In the genomic region with DNA sequence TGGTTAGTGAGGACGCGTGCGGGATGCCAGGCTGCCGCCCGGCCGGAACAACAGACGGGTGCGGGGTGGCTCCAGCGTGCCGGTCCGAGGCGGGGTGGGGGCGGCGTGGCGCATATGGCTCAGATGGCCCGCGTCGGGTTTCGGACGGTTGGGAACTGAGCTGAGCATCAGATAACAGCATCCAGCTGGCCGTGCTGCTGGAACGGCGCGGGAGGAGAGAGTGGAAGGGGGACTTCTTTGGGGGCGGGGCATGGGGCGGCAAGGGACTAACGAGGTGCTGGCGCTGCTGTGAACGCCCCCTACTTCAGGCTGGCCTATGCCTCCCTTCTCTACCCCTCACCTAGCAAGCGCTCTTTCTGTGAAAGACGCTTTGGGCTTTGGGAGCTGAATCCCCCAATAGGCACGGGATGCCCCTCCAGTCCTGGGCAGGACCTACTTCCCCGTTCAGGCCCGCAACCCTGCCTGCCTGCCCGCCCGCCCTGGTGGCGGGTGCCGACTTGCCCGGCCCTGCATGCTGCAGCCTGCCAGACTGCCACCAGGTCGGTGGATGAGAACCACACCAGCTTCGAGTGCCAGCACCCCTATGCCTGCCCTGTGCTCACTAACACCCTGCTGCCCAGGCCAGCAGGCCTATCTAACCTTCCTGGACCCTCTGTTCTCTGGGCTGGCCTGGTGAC, we compare ENCODE assay signal across 8 cellular contexts. TPM values are rescaled to one million over a fixed set of nuclear protein-coding genes. Genes with fewer than 3 reads are reported as not detected.
DNase-seq lines count a peak whose midpoint lies in the region; ATAC-seq and TF ChIP-seq lines count a peak whose summit lies in the region.

No MANE protein-coding gene starts in this region.

- no peak for DNase-seq in GM12864 (ENCODE audit: low read depth)
- DNase-seq in OCI-LY7 (ENCODE audit: low spot score) = peak; percentile 58
- peak; percentile 35 to 62 for DNase-seq in heart right ventricle
- DNase-seq in sciatic nerve (ENCODE audit: low spot score) = peak; percentile 75
- DNase-seq in 8988T = no peak

- H3K27me3 Mint-ChIP-seq in activated naive CD4-positive, alpha-beta T cell treated with anti-CD3 and anti-CD28 coated beads, Interleukin-2, amount 50 U/mL, for 24 hours = peaks cover 2% of the 10 kb centered on the region

- no peaks in the 10 kb centered on the region; the same call in 1 of the 2 replicates for H3K79me2 ChIP-seq in OCI-LY7 (ENCODE audit: insufficient read depth, low read depth, low read length)

- no peaks in the 10 kb centered on the region for H3K9me2 ChIP-seq in OCI-LY7 (ENCODE audit: insufficient read depth, low read length)

- intact Hi-C loops in OCI-LY7 (cut with micrococcal nuclease; ENCODE audit: unreplicated experiment) = loop anchor here (5.0 to 10.0 kb wide), 2 partner anchors 421 to 781 kb away; a partner anchor contains a TSS
- intact Hi-C loops in heart right ventricle (cut with DNase I) = loop anchor here (1.0 to 5.0 kb wide), 5 partner anchors 35 to 104 kb away; a partner anchor contains a TSS
- intact Hi-C loops in sciatic nerve (cut with DNase I) = no loop called here

- H3K9me3 ChIP-seq in OCI-LY7 (ENCODE audit: low read length) (no peaks in the 10 kb centered on the region), heart right ventricle (no peaks in the 10 kb centered on the region)

- ATAC-seq in HG02798 (IDR thresholded peaks at IDR 0.05; ENCODE audit: poor library complexity, unreplicated experiment) = peak; percentile 22
- ATAC-seq in heart right ventricle = peak in 4 of 8 donors; percentile 1 to 6 (median 4)
- ATAC-seq in sciatic nerve = peak; percentile 0
- no peak for ATAC-seq in GM19395 (IDR thresholded peaks at IDR 0.05; ENCODE audit: unreplicated experiment)

- BruUV-seq in OCI-LY7 (replicated peaks; lab: Mats Ljungman, UMichigan) = no TSS peak

- H2AFZ ChIP-seq in OCI-LY7 (ENCODE audit: low read length) = peak overlapping the region; percentile 83; the same call in 1 of the 2 replicates

- no peak overlapping the region for H3K27ac Mint-ChIP-seq in activated naive CD4-positive, alpha-beta T cell treated with anti-CD3 and anti-CD28 coated beads, Interleukin-2, amount 50 U/mL, for 24 hours

- peak overlapping the region; percentile 82 for H3K4me3 Mint-ChIP-seq in activated naive CD4-positive, alpha-beta T cell treated with anti-CD3 and anti-CD28 coated beads, Interleukin-2, amount 50 U/mL, for 24 hours

- H3K36me3 ChIP-seq in OCI-LY7 (ENCODE audit: insufficient read depth, low read length) = no peaks in the 10 kb centered on the region
- peaks cover 0 to 11% (median 0%) of the 10 kb centered on the region in 9 donors for H3K36me3 ChIP-seq in heart right ventricle

- 4 to 5% methylated on average over 41 of the region's 41 CpGs for WGBS in heart right ventricle, 2 donors

- POLR2A ChIA-PET in OCI-LY7 (lab: Charles Lee) = interaction anchor here (0.5 to 1.4 kb wide), 6 partner anchors 10 to 355 kb away, joined by 3 to 11 read pairs (median 5); a partner anchor contains a TSS

- H3K4me3 ChIP-seq in GM12864 (ENCODE audit: low read depth, low read length) (peak overlapping the region; percentile 86), OCI-LY7 (ENCODE audit: low read depth, low read length, poor library complexity, severe bottlenecking) (peak overlapping the region; percentile 82), heart right ventricle (peak overlapping the region; percentile 55 to 99 (median 89))

- H3K36me3 Mint-ChIP-seq in activated naive CD4-positive, alpha-beta T cell treated with anti-CD3 and anti-CD28 coated beads, Interleukin-2, amount 50 U/mL, for 24 hours = no peaks in the 10 kb centered on the region

- no peaks in the 10 kb centered on the region for H4K20me1 ChIP-seq in OCI-LY7 (ENCODE audit: insufficient read depth, low read length)

- H3K9me3 Mint-ChIP-seq in activated naive CD4-positive, alpha-beta T cell treated with anti-CD3 and anti-CD28 coated beads, Interleukin-2, amount 50 U/mL, for 24 hours = no peaks in the 10 kb centered on the region

- CTCF ChIA-PET in OCI-LY7 (lab: Charles Lee; ENCODE audit: unreplicated experiment) = interaction anchor here (0.5 to 4.5 kb wide), 6 partner anchors 10 to 52 kb away, joined by 3 to 29 read pairs (median 3); a partner anchor contains a TSS

- H3K4me2 ChIP-seq in OCI-LY7 (ENCODE audit: low read length) = peak overlapping the region; percentile 96

- H3K27ac ChIP-seq in OCI-LY7 (ENCODE audit: low read depth, low read length, poor library complexity, severe bottlenecking) (peak overlapping the region; percentile 96), heart right ventricle (peak overlapping the region; percentile 68 to 99 (median 97))

- H3K4me1 ChIP-seq in OCI-LY7 (ENCODE audit: insufficient read depth, low read length, poor library complexity, severe bottlenecking) (peaks cover 53% of the 10 kb centered on the region), heart right ventricle (peaks cover 34 to 56% (median 51%) of the 10 kb centered on the region in 9 donors)

- H3K4me1 Mint-ChIP-seq in activated naive CD4-positive, alpha-beta T cell treated with anti-CD3 and anti-CD28 coated beads, Interleukin-2, amount 50 U/mL, for 24 hours = peaks cover 41% of the 10 kb centered on the region

- no peaks in the 10 kb centered on the region for H3K27me3 ChIP-seq in heart right ventricle

- TF ChIP-seq CTCF in GM12864 (IDR thresholded peaks at IDR 0.05; ENCODE audit: low read depth, low read length, missing control alignments) = peak; percentile 13
- TF ChIP-seq CTCF in OCI-LY7 (conservative IDR thresholded peaks at IDR 0.05; ENCODE audit: low read length) = 0 out of 2 replicates have a peak, but pooled peaks have one; percentile 38
- no peak for TF ChIP-seq CTCF in heart right ventricle (IDR thresholded peaks at IDR 0.05)

RNA-seq across cellular contexts. Expression of a gene that starts 0.5 kb away (rescaled TPM):
- 12.8 and 18.4 TPM in 2 replicates for total RNA-seq in OCI-LY7 (2014; rRNA removed; shearing (Covaris generic))
- total RNA-seq in OCI-LY7 (2022) = 7.6 and 7.9 TPM in 2 replicates
- 1 to 10 TPM; 1.8 to 5.7 (median 2.5) TPM for total RNA-seq in heart right ventricle
- polyA plus RNA-seq in heart right ventricle = 1 to 10 TPM; 4.2 to 8.6 TPM
- total RNA-seq in sciatic nerve = 7.3 TPM

RNA-seq across cellular contexts. Expression of a gene that starts 3.9 kb away (rescaled TPM):
- total RNA-seq in OCI-LY7 (2014; rRNA removed; shearing (Covaris generic)) = not detected in 2 replicates
- 0.32 TPM in 1 of 2 replicates, not detected in the other for total RNA-seq in OCI-LY7 (2022)
- not detected for total RNA-seq in heart right ventricle
- polyA plus RNA-seq in heart right ventricle = under 1 TPM; 0.01 to 0.80 TPM
- total RNA-seq in sciatic nerve = 1.6 TPM

RNA-seq across cellular contexts. Expression of a gene that starts 10.2 kb away (rescaled TPM):
- 18.1 and 26.3 TPM in 2 replicates for total RNA-seq in OCI-LY7 (2014; rRNA removed; shearing (Covaris generic))
- total RNA-seq in OCI-LY7 (2022) (14.2 and 14.7 TPM in 2 replicates), heart right ventricle (10 to 100 TPM; 13.1 to 47.0 (median 22.0) TPM), sciatic nerve (73.9 TPM)
- polyA plus RNA-seq in heart right ventricle = 10 to 100 TPM; 12.0 to 57.6 TPM

RNA-seq across cellular contexts. Expression of a gene that starts 17.3 kb away (rescaled TPM):
- 23.1 and 27.4 TPM in 2 replicates for total RNA-seq in OCI-LY7 (2014; rRNA removed; shearing (Covaris generic))
- total RNA-seq in OCI-LY7 (2022) (27.0 and 30.9 TPM in 2 replicates), heart right ventricle (10 to 100 TPM; 13.7 to 24.4 (median 16.6) TPM), sciatic nerve (47.6 TPM)
- 10 to 100 TPM in 1 of 2 donors, 1 to 10 TPM in 1; 9.0 to 12.3 TPM for polyA plus RNA-seq in heart right ventricle

RNA-seq across cellular contexts. Expression of a gene that starts 52.8 kb away (rescaled TPM):
- total RNA-seq in OCI-LY7 (2014; rRNA removed; shearing (Covaris generic)) = 24.4 and 38.6 TPM in 2 replicates
- total RNA-seq in OCI-LY7 (2022) (41.8 and 48.9 TPM in 2 replicates), heart right ventricle (1 to 10 TPM in 7 of 10 donors, under 1 TPM in 3; 0.20 to 2.4 (median 1.4) TPM), sciatic nerve (4.2 TPM)
- 1 to 10 TPM in 1 of 2 donors, under 1 TPM in 1; 0.96 to 1.6 TPM for polyA plus RNA-seq in heart right ventricle

Comparison
In these comparisons a context has a peak if more than half of its experiments do, and no peak if none do; other contexts are left out.
1. DNase-seq: peak in OCI-LY7 (single experiment), heart right ventricle (2 of 2) and sciatic nerve (single experiment); none in GM12864 (single experiment) and 8988T (single experiment).
2. CTCF ChIP-seq: peak in GM12864 (single experiment) and OCI-LY7 (single experiment); none in heart right ventricle (0 of 9).
3. Peak in every context shown above with its lines, with median percentiles within 50 percentile points of each other: H3K4me3 ChIP-seq.